Comparison of ENCODE assay signal across 16 cellular contexts in genomic region chr11:74639533-74639932, GRCh38. TPM values are rescaled to one million over a fixed set of nuclear protein-coding genes. Genes with fewer than 3 reads are reported as not detected.
DNase-seq lines count a peak whose midpoint lies in the region; TF ChIP-seq lines count a peak whose summit lies in the region.
"Had no signal": no experiment of that assay in that cellular context is flagged by ENCODE, and none has a peak within 500 bp of the region (broad histone marks: within the 10 kb centered on the region; RNA-seq: fewer than 3 reads in every experiment).

No MANE protein-coding gene starts in this region.

- H3K4me2 ChIP-seq in smooth muscle cell, result peak overlapping the region; percentile 67
- H3K4me2 ChIP-seq: GM23338 had no signal

- peaks cover 30% of the 10 kb centered on the region for H3F3A ChIP-seq in smooth muscle cell (ENCODE audit: low read depth)

- peak overlapping the region; percentile 69 for H3K4me3 Mint-ChIP-seq in glutamatergic neuron (ENCODE audit: unreplicated experiment)
- no peak overlapping the region for H3K4me3 Mint-ChIP-seq in activated T-helper 1 cell treated with anti-CD3 and anti-CD28 coated beads, Interleukin-12 subunit alpha, Interleukin-12 subunit beta, Interleukin-2, Interleukin-4 antibody, amounts not matched to agents 30 ng/mL and 10 ng/mL and 1 ng/mL, durations not matched to agents 14 hours and 24 hours and 36 hours
- H3K4me3 Mint-ChIP-seq: CD8-positive, alpha-beta T cell; GM23338 had no signal

- CTCF ChIA-PET in HEK293 (lab: Yijun Ruan, JAX), result interaction anchor here (0.8 kb wide), 1 partner anchor 63 kb away, joined by 4 read pairs; no protein-coding TSS in a partner anchor

- H4K20me1 ChIP-seq in smooth muscle cell (ENCODE audit: low read depth), result no peaks in the 10 kb centered on the region

- H3K36me3 Mint-ChIP-seq in glutamatergic neuron (ENCODE audit: unreplicated experiment), result no peaks in the 10 kb centered on the region
- peaks cover 65% of the 10 kb centered on the region for H3K36me3 Mint-ChIP-seq in activated T-helper 1 cell treated with anti-CD3 and anti-CD28 coated beads, Interleukin-12 subunit alpha, Interleukin-12 subunit beta, Interleukin-2, Interleukin-4 antibody, amounts not matched to agents 30 ng/mL and 10 ng/mL and 1 ng/mL, durations not matched to agents 14 hours and 24 hours and 36 hours (ENCODE audit: low read depth)

- POLR2A ChIA-PET in HEK293 (lab: Yijun Ruan, JAX), result no interaction called here

- no peak overlapping the region for H3K9ac ChIP-seq in smooth muscle cell (ENCODE audit: low read depth)

- H3K4me3 ChIP-seq in HEK293 (ENCODE audit: low read depth, low read length) (no peak overlapping the region), smooth muscle cell (no peak overlapping the region)
- H3K4me3 ChIP-seq: GM23338, Peyer's patch had no signal

- no peaks in the 10 kb centered on the region for H3K27me3 ChIP-seq in smooth muscle cell (ENCODE audit: low read depth)
- H3K27me3 ChIP-seq: Peyer's patch had no signal

- H3K4me1 ChIP-seq in HEK293 (ENCODE audit: control insufficient read depth, insufficient read depth, low read length) (peaks cover 9% of the 10 kb centered on the region), smooth muscle cell (ENCODE audit: low read depth) (peaks cover 39% of the 10 kb centered on the region)
- H3K4me1 ChIP-seq: Peyer's patch had no signal

- DNase-seq in NCI-H2107 treated with DMSO at 0.1 percent for 48 hours (lab: John Stamatoyannopoulos, UW; ENCODE audit: unreplicated experiment), result peak; percentile 30
- peak; percentile 29 for DNase-seq in glutamatergic neuron
- DNase-seq in smooth muscle cell (lab: John Stamatoyannopoulos, UW; ENCODE audit: unreplicated experiment), result no peak
- DNase-seq in HPDE6-E6E7 (ENCODE audit: extremely low spot score), result no peak
- no peak for DNase-seq in DMS153 treated with DMSO at 0.1 percent for 48 hours (lab: John Stamatoyannopoulos, UW; ENCODE audit: unreplicated experiment)
- DNase-seq in activated T-helper 1 cell treated with anti-CD3 and anti-CD28 coated beads, Interleukin-12 subunit alpha, Interleukin-12 subunit beta, Interleukin-2, Interleukin-4 antibody, amounts not matched to agents 30 ng/mL and 10 ng/mL and 1 ng/mL, durations not matched to agents 14 hours and 24 hours and 36 hours (ENCODE audit: low spot score), result no peak
- DNase-seq: ACHN; CD8-positive, alpha-beta T cell; Karpas-422; MM.1S; NCI-H1105; NCI-H1694 treated with DMSO at 0.1 percent for 48 hours; NCI-H2171; Peyer's patch had no signal

- H3K27ac ChIP-seq in HEK293 (ENCODE audit: extremely low read depth, low read depth, low read length) (no peak overlapping the region), smooth muscle cell (ENCODE audit: low read depth) (peak overlapping the region; percentile 84)
- H3K27ac ChIP-seq: Peyer's patch had no signal

- TF ChIP-seq CTCF in HEK293 (tag by site-specific recombination; IDR thresholded peaks at IDR 0.05) (no peak), glutamatergic neuron (IDR thresholded peaks at IDR 0.05; ENCODE audit: partially characterized antibody, unreplicated experiment) (no peak), smooth muscle cell (IDR thresholded peaks at IDR 0.05; ENCODE audit: borderline replicate concordance, insufficient read depth, poor library complexity, severe bottlenecking) (no peak)

- H3K4me1 Mint-ChIP-seq in glutamatergic neuron (ENCODE audit: low read depth, unreplicated experiment), result peaks cover 50% of the 10 kb centered on the region
- peaks cover 21% of the 10 kb centered on the region for H3K4me1 Mint-ChIP-seq in activated T-helper 1 cell treated with anti-CD3 and anti-CD28 coated beads, Interleukin-12 subunit alpha, Interleukin-12 subunit beta, Interleukin-2, Interleukin-4 antibody, amounts not matched to agents 30 ng/mL and 10 ng/mL and 1 ng/mL, durations not matched to agents 14 hours and 24 hours and 36 hours (ENCODE audit: low read depth)
- H3K4me1 Mint-ChIP-seq: GM23338 had no signal

- H3K9me3 Mint-ChIP-seq in glutamatergic neuron (ENCODE audit: unreplicated experiment), result no peaks in the 10 kb centered on the region
- no peaks in the 10 kb centered on the region for H3K9me3 Mint-ChIP-seq in activated T-helper 1 cell treated with anti-CD3 and anti-CD28 coated beads, Interleukin-12 subunit alpha, Interleukin-12 subunit beta, Interleukin-2, Interleukin-4 antibody, amounts not matched to agents 30 ng/mL and 10 ng/mL and 1 ng/mL, durations not matched to agents 14 hours and 24 hours and 36 hours
- H3K9me3 Mint-ChIP-seq: CD8-positive, alpha-beta T cell; GM23338 had no signal

- no peaks in the 10 kb centered on the region for H3K9me3 ChIP-seq in HEK293 (ENCODE audit: control insufficient read depth, insufficient read depth, low read depth, low read length)
- no peaks in the 10 kb centered on the region for H3K9me3 ChIP-seq in smooth muscle cell (replicated peaks; ENCODE audit: low read depth)
- H3K9me3 ChIP-seq: Peyer's patch had no signal

- H3K36me3 ChIP-seq in HEK293 (ENCODE audit: control insufficient read depth in 2 of 2, insufficient read depth in 1 of 2, low read length in 2 of 2), result peaks cover 7 to 56% of the 10 kb centered on the region in 2 experiments
- H3K36me3 ChIP-seq in smooth muscle cell (ENCODE audit: low read depth), result no peaks in the 10 kb centered on the region

- WGBS in smooth muscle cell (ENCODE audit: low lambda C conversion rate), result 31% methylated on average over 5 of the region's 5 CpGs

- H3K79me2 ChIP-seq in smooth muscle cell (ENCODE audit: low read depth), result no peaks in the 10 kb centered on the region

- no peak overlapping the region for H2AFZ ChIP-seq in smooth muscle cell (ENCODE audit: low read depth)
- H2AFZ ChIP-seq: GM23338 had no signal

- intact Hi-C loops in activated T-helper 1 cell treated with anti-CD3 and anti-CD28 coated beads, Interleukin-12 subunit alpha, Interleukin-12 subunit beta, Interleukin-2, Interleukin-4 antibody, amounts not matched to agents 30 ng/mL and 10 ng/mL and 1 ng/mL, durations not matched to agents 14 hours and 24 hours and 36 hours (cut with micrococcal nuclease), result no loop called here

- H3K27me3 Mint-ChIP-seq in glutamatergic neuron (ENCODE audit: unreplicated experiment), result no peaks in the 10 kb centered on the region
- no peaks in the 10 kb centered on the region for H3K27me3 Mint-ChIP-seq in activated T-helper 1 cell treated with anti-CD3 and anti-CD28 coated beads, Interleukin-12 subunit alpha, Interleukin-12 subunit beta, Interleukin-2, Interleukin-4 antibody, amounts not matched to agents 30 ng/mL and 10 ng/mL and 1 ng/mL, durations not matched to agents 14 hours and 24 hours and 36 hours (ENCODE audit: insufficient read depth)

- H3K27ac Mint-ChIP-seq in glutamatergic neuron (ENCODE audit: unreplicated experiment), result peak overlapping the region; percentile 45
- H3K27ac Mint-ChIP-seq in activated T-helper 1 cell treated with anti-CD3 and anti-CD28 coated beads, Interleukin-12 subunit alpha, Interleukin-12 subunit beta, Interleukin-2, Interleukin-4 antibody, amounts not matched to agents 30 ng/mL and 10 ng/mL and 1 ng/mL, durations not matched to agents 14 hours and 24 hours and 36 hours, result no peak overlapping the region
- H3K27ac Mint-ChIP-seq: CD8-positive, alpha-beta T cell; GM23338 had no signal

TF ChIP-seq in HEK293, 187 proteins besides CTCF, POLR2A, EP300 and RAD21 (continues in another document):
- TF ChIP-seq ZNF10 (tag by site-specific recombination; IDR thresholded peaks at IDR 0.05), result peak; percentile 77
- TF ChIP-seq SP7 (tag by site-specific recombination; IDR thresholded peaks at IDR 0.05), result peak; percentile 89
- TF ChIP-seq, protein P1, sequence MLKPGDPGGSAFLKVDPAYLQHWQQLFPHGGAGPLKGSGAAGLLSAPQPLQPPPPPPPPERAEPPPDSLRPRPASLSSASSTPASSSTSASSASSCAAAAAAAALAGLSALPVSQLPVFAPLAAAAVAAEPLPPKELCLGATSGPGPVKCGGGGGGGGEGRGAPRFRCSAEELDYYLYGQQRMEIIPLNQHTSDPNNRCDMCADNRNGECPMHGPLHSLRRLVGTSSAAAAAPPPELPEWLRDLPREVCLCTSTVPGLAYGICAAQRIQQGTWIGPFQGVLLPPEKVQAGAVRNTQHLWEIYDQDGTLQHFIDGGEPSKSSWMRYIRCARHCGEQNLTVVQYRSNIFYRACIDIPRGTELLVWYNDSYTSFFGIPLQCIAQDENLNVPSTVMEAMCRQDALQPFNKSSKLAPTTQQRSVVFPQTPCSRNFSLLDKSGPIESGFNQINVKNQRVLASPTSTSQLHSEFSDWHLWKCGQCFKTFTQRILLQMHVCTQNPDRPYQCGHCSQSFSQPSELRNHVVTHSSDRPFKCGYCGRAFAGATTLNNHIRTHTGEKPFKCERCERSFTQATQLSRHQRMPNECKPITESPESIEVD (tag by site-specific recombination; IDR thresholded peaks at IDR 0.05), result peak; percentile 71
- no peak for TF ChIP-seq ZNF114 (tag by site-specific recombination; IDR thresholded peaks at IDR 0.05)
- TF ChIP-seq OVOL3 (tag by site-specific recombination; IDR thresholded peaks at IDR 0.05), result peak; percentile 49; the same call in 1 of the 2 replicates
- no peak for TF ChIP-seq ZNF544 (tag by site-specific recombination; IDR thresholded peaks at IDR 0.05)
- TF ChIP-seq, protein P2, sequence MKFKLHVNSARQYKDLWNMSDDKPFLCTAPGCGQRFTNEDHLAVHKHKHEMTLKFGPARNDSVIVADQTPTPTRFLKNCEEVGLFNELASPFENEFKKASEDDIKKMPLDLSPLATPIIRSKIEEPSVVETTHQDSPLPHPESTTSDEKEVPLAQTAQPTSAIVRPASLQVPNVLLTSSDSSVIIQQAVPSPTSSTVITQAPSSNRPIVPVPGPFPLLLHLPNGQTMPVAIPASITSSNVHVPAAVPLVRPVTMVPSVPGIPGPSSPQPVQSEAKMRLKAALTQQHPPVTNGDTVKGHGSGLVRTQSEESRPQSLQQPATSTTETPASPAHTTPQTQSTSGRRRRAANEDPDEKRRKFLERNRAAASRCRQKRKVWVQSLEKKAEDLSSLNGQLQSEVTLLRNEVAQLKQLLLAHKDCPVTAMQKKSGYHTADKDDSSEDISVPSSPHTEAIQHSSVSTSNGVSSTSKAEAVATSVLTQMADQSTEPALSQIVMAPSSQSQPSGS (tag by site-specific recombination; IDR thresholded peaks at IDR 0.05; ENCODE audit: low read depth), result peak; percentile 91
- 0 out of 2 replicates have a peak, but pooled peaks have one; percentile 28 for TF ChIP-seq ZXDB (tag by site-specific recombination; IDR thresholded peaks at IDR 0.05)
- TF ChIP-seq ZNF776 (tag by site-specific recombination; IDR thresholded peaks at IDR 0.05; ENCODE audit: borderline replicate concordance), result no peak
- TF ChIP-seq OSR2 (tag by site-specific recombination; IDR thresholded peaks at IDR 0.05), result peak; percentile 87

RNA-seq across cellular contexts. Expression of gene POLD3, which starts 47.2 kb away (rescaled TPM):
- total RNA-seq in glutamatergic neuron (ENCODE audit: unreplicated experiment) (9.0 TPM), smooth muscle cell (20.4 and 21.0 TPM in 2 replicates)
- 17.2 and 33.9 TPM in 2 replicates for polyA plus RNA-seq in smooth muscle cell
- 50.1 and 52.7 TPM in 2 replicates for total RNA-seq in activated T-helper 1 cell treated with anti-CD3 and anti-CD28 coated beads, Interleukin-12 subunit alpha, Interleukin-12 subunit beta, Interleukin-2, Interleukin-4 antibody, amounts not matched to agents 30 ng/mL and 10 ng/mL and 1 ng/mL, durations not matched to agents 14 hours and 24 hours and 36 hours

Comparison
In these comparisons a context has a peak if more than half of its experiments do, and no peak if none do; other contexts are left out.
1. DNase-seq: peak in NCI-H2107 treated with DMSO at 0.1 percent for 48 hours (single experiment) and glutamatergic neuron (single experiment); none in smooth muscle cell (single experiment), HPDE6-E6E7 (single experiment), DMS153 treated with DMSO at 0.1 percent for 48 hours (single experiment) and activated T-helper 1 cell treated with anti-CD3 and anti-CD28 coated beads, Interleukin-12 subunit alpha, Interleukin-12 subunit beta, Interleukin-2, Interleukin-4 antibody, amounts not matched to agents 30 ng/mL and 10 ng/mL and 1 ng/mL, durations not matched to agents 14 hours and 24 hours and 36 hours (single experiment).